12 cellular contexts compared by ENCODE assay signal in genomic region chr2:191066281-191067233, GRCh38. TPM values are rescaled to one million over a fixed set of nuclear protein-coding genes. Genes with fewer than 3 reads are reported as not detected.
A peak's percentile ranks its signal among the peaks of the same experiment; 100 is the strongest.
DNase-seq lines count a peak whose midpoint lies in the region; ATAC-seq and TF ChIP-seq lines count a peak whose summit lies in the region.
"Had no signal": no experiment of that assay in that cellular context is flagged by ENCODE, and none has a peak within 500 bp of the region (broad histone marks: within the 10 kb centered on the region; RNA-seq: fewer than 3 reads in every experiment).

No MANE protein-coding gene starts in this region.

- no peaks in the 10 kb centered on the region for H3F3A ChIP-seq in MM.1S (ENCODE audit: insufficient read depth, low read length)

- no peaks in the 10 kb centered on the region for H4K20me1 ChIP-seq in MM.1S (ENCODE audit: insufficient read depth, low read length)

- no peaks in the 10 kb centered on the region for H3K9me2 ChIP-seq in MM.1S (replicated peaks; ENCODE audit: insufficient read depth, low read length)

- ATAC-seq in GM19395 (IDR thresholded peaks at IDR 0.05; ENCODE audit: unreplicated experiment): no peak
- ATAC-seq: upper lobe of right lung had no signal

- peaks cover 76% of the 10 kb centered on the region for H3K4me1 Mint-ChIP-seq in activated CD4-positive, alpha-beta T cell treated with anti-CD3 and anti-CD28 coated beads, Interleukin-2, amount 10 ng/mL, durations not matched to agents 24 days and 14 days
- peaks cover 90% of the 10 kb centered on the region for H3K4me1 Mint-ChIP-seq in activated naive CD8-positive, alpha-beta T cell (ENCODE audit: low read depth)

- peaks cover 11% of the 10 kb centered on the region; the same call in 1 of the 2 replicates for H3K4me1 ChIP-seq in MM.1S (ENCODE audit: low read length)
- H3K4me1 ChIP-seq in parathyroid adenoma: peaks cover 7% of the 10 kb centered on the region
- H3K4me1 ChIP-seq: HAP-1 had no signal

- 0 out of 2 replicates have a peak overlapping the region, but pooled peaks have one; percentile 8 for H2AFZ ChIP-seq in MM.1S (ENCODE audit: low read length)
- H2AFZ ChIP-seq in parathyroid adenoma: peak overlapping the region; percentile 31

- peaks cover 50% of the 10 kb centered on the region for H3K36me3 Mint-ChIP-seq in activated CD4-positive, alpha-beta T cell treated with anti-CD3 and anti-CD28 coated beads, Interleukin-2, amount 10 ng/mL, durations not matched to agents 24 days and 14 days (ENCODE audit: low read depth)
- peaks cover 45% of the 10 kb centered on the region for H3K36me3 Mint-ChIP-seq in activated naive CD8-positive, alpha-beta T cell

- H3K27ac ChIP-seq in MM.1S (ENCODE audit: low read length) (no peak overlapping the region), parathyroid adenoma (peak overlapping the region; percentile 18)
- H3K27ac ChIP-seq: upper lobe of right lung had no signal

- no peaks in the 10 kb centered on the region for H3K9me3 Mint-ChIP-seq in activated CD4-positive, alpha-beta T cell treated with anti-CD3 and anti-CD28 coated beads, Interleukin-2, amount 10 ng/mL, durations not matched to agents 24 days and 14 days
- no peaks in the 10 kb centered on the region for H3K9me3 Mint-ChIP-seq in activated naive CD8-positive, alpha-beta T cell (ENCODE audit: low read depth)

- no peak for TF ChIP-seq CTCF in MM.1S (IDR thresholded peaks at IDR 0.05; ENCODE audit: low read length)
- no peak for TF ChIP-seq CTCF in parathyroid adenoma (IDR thresholded peaks at IDR 0.05)

- H3K27me3 ChIP-seq in MM.1S (replicated peaks; ENCODE audit: insufficient read depth, low read length) (no peaks in the 10 kb centered on the region), parathyroid adenoma (ENCODE audit: control insufficient read depth, insufficient read depth, low read length) (no peaks in the 10 kb centered on the region)
- H3K27me3 ChIP-seq: upper lobe of right lung had no signal

- H3K36me3 ChIP-seq in MM.1S (replicated peaks; ENCODE audit: insufficient read depth, low read length) (no peaks in the 10 kb centered on the region), parathyroid adenoma (ENCODE audit: control insufficient read depth, insufficient read depth, low read length) (no peaks in the 10 kb centered on the region)
- H3K36me3 ChIP-seq: HAP-1, upper lobe of right lung had no signal

- no peaks in the 10 kb centered on the region for H3K79me2 ChIP-seq in MM.1S (ENCODE audit: low read length)
- no peaks in the 10 kb centered on the region for H3K79me2 ChIP-seq in parathyroid adenoma

- H3K27ac Mint-ChIP-seq in activated CD4-positive, alpha-beta T cell treated with anti-CD3 and anti-CD28 coated beads, Interleukin-2, amount 10 ng/mL, durations not matched to agents 24 days and 14 days: peak overlapping the region; percentile 92
- peak overlapping the region; percentile 91 for H3K27ac Mint-ChIP-seq in activated naive CD8-positive, alpha-beta T cell

- H3K4me3 ChIP-seq in MM.1S (ENCODE audit: low read length): no peak overlapping the region
- H3K4me3 ChIP-seq in parathyroid adenoma (ENCODE audit: low read depth, low read length): no peak overlapping the region
- H3K4me3 ChIP-seq: HAP-1 had no signal

- H3K9ac ChIP-seq in MM.1S (ENCODE audit: low read length): no peak overlapping the region
- no peak overlapping the region for H3K9ac ChIP-seq in parathyroid adenoma

- intact Hi-C loops in activated CD4-positive, alpha-beta T cell treated with anti-CD3 and anti-CD28 coated beads, Interleukin-2, amount 10 ng/mL, durations not matched to agents 24 days and 14 days (cut with micrococcal nuclease): loop anchor here (1.0 to 10.0 kb wide), 3 partner anchors 12 to 608 kb away; partner anchors contain the start of gene NABP1

- H3K9me3 ChIP-seq in MM.1S (replicated peaks; ENCODE audit: insufficient read depth, low read length) (no peaks in the 10 kb centered on the region), parathyroid adenoma (ENCODE audit: control insufficient read depth, low read length) (no peaks in the 10 kb centered on the region)
- H3K9me3 ChIP-seq: HAP-1, upper lobe of right lung had no signal

- peak; percentile 75 for DNase-seq in activated CD4-positive, alpha-beta T cell treated with anti-CD3 and anti-CD28 coated beads, Interleukin-2, amount 10 ng/mL, durations not matched to agents 24 days and 14 days
- DNase-seq in activated CD4-positive, alpha-beta T cell treated with anti-CD3 and anti-CD28 coated beads, Interleukin-2, amount 50 U/mL, for 1 hour: no peak
- DNase-seq in MM.1S (no peak), NCI-H524 (lab: John Stamatoyannopoulos, UW) (no peak), cerebellar nuclear complex (lab: John Stamatoyannopoulos, UW) (no peak)
- DNase-seq: EL, NCI-H1930, upper lobe of right lung had no signal

- H3K4me3 Mint-ChIP-seq in activated CD4-positive, alpha-beta T cell treated with anti-CD3 and anti-CD28 coated beads, Interleukin-2, amount 10 ng/mL, durations not matched to agents 24 days and 14 days: peak overlapping the region; percentile 88
- peak overlapping the region; percentile 75 for H3K4me3 Mint-ChIP-seq in activated naive CD8-positive, alpha-beta T cell

- H3K27me3 Mint-ChIP-seq in activated CD4-positive, alpha-beta T cell treated with anti-CD3 and anti-CD28 coated beads, Interleukin-2, amount 10 ng/mL, durations not matched to agents 24 days and 14 days: no peaks in the 10 kb centered on the region
- H3K27me3 Mint-ChIP-seq in activated naive CD8-positive, alpha-beta T cell: no peaks in the 10 kb centered on the region

- H3K4me2 ChIP-seq in MM.1S (ENCODE audit: low read depth, low read length): peak overlapping the region; percentile 29; the same call in 1 of the 2 replicates
- H3K4me2 ChIP-seq in parathyroid adenoma (ENCODE audit: low read length): peak overlapping the region; percentile 22

RNA-seq across cellular contexts. Expression of gene STAT1, which starts 52.6 kb away (rescaled TPM):
- total RNA-seq in activated CD4-positive, alpha-beta T cell treated with anti-CD3 and anti-CD28 coated beads, Interleukin-2, amount 10 ng/mL, durations not matched to agents 24 days and 14 days: 152 and 160 TPM in 2 replicates
